In the genomic region with DNA sequence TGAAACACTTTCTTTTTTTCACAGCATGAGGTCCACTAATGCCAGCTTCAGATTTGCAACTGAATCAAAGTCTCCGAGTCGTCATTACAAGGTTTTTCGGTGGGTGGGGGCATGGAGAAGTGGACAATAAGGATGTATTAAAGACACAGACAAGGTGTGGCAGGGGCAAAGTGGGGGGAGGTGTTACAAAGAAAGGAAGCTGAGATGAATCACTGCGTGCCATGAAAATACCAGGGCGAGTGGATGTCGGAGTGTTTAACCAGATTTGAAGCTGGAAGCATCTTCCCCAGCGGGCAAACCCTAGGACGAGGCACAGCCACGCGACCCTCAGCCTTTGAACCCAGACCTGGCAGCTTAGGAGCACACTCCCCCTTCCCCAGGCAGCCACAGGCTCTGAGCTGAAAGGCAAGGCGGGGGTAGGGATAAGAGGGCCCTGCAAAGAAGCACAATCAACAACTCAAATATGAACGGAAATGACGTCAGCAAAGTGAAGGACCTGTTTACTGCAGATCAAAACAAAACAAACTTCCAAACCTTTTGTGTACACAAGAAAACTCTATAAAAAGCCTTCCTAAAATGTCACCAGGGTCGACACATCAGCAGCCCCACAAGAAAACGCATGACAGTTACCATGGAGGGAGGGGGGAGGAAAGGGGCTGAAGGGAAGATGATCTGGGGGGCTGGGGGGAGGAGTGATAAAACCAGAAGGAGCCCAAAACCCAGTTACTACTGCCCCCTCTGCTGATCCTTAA, we compare ENCODE assay signal across 9 cellular contexts. TPM values are rescaled to one million over a fixed set of nuclear protein-coding genes. Genes with fewer than 3 reads are reported as not detected.
DNase-seq lines count a peak whose midpoint lies in the region; ATAC-seq, FAIRE-seq and TF ChIP-seq lines count a peak whose summit lies in the region.
"Had no signal": no experiment of that assay in that cellular context is flagged by ENCODE, and none has a peak within 500 bp of the region (broad histone marks: within the 10 kb centered on the region; RNA-seq: fewer than 3 reads in every experiment).

No MANE protein-coding gene starts in this region.

- TF ChIP-seq EP300 in HepG2 (IDR thresholded peaks at IDR 0.05; ENCODE audit: low read depth in 2 of 2, low read length in 2 of 2) (peak in 1 of 2 experiments; percentile 72; a peak in 1 of 4 replicates), HepG2 (CRISPR knock-in tag; IDR thresholded peaks at IDR 0.05; ENCODE audit: borderline replicate concordance) (peak; percentile 60; the same call in 1 of the 2 replicates)

- intact Hi-C loops in HepG2 (cut with micrococcal nuclease; ENCODE audit: unreplicated experiment): no loop called here

- POLR2A ChIA-PET in HepG2 (lab: Yijun Ruan, JAX): interaction anchor here (1.1 to 4.5 kb wide), 8 partner anchors 8 to 176 kb away, joined by 3 to 23 read pairs (median 4); no protein-coding TSS in a partner anchor

- peak overlapping the region; percentile 50 for H3K9ac ChIP-seq in HepG2 (ENCODE audit: insufficient read depth, low read depth, low read length)

- H2AFZ ChIP-seq in HepG2 (ENCODE audit: low read length): no peak overlapping the region

- H3K79me2 ChIP-seq in HepG2 (ENCODE audit: insufficient read depth, low read length): peaks cover 87% of the 10 kb centered on the region

- no peak overlapping the region for H3K4me3 Mint-ChIP-seq in T-helper 1 cell treated with Interleukin-12 subunit alpha and Interleukin-12 subunit beta and Interleukin-4 antibody, amounts not matched to agents 30 μg/mL and 1 μg/mL, for 36 hours
- H3K4me3 Mint-ChIP-seq in activated naive CD4-positive, alpha-beta T cell treated with anti-CD3 and anti-CD28 coated beads, Interleukin-2, amount 10 ng/mL, durations not matched to agents 7 days and 5 days: no peak overlapping the region
- H3K4me3 Mint-ChIP-seq: B cell had no signal

- TF ChIP-seq POLR2A in HepG2 (IDR thresholded peaks at IDR 0.05; ENCODE audit: insufficient read depth in 1 of 2, low read depth in 2 of 2, low read length in 2 of 2): peak in 1 of 2 experiments; percentile 63; a peak in 1 of 4 replicates

- in situ Hi-C loops in HepG2 (cut with HindIII; ENCODE audit: extremely low pct_ligation_motif_present, low pct_unique_long_range_greater_than_20kb): no loop called here

- peaks cover 2% of the 10 kb centered on the region for H3K36me3 Mint-ChIP-seq in T-helper 1 cell treated with Interleukin-12 subunit alpha and Interleukin-12 subunit beta and Interleukin-4 antibody, amounts not matched to agents 30 μg/mL and 1 μg/mL, for 36 hours (ENCODE audit: low read depth)
- H3K36me3 Mint-ChIP-seq in activated naive CD4-positive, alpha-beta T cell treated with anti-CD3 and anti-CD28 coated beads, Interleukin-2, amount 10 ng/mL, durations not matched to agents 7 days and 5 days: peaks cover 4% of the 10 kb centered on the region

- TF ChIP-seq RAD21 in HepG2 (CRISPR knock-in tag; IDR thresholded peaks at IDR 0.05): no peak

- H3K9me3 Mint-ChIP-seq in T-helper 1 cell treated with Interleukin-12 subunit alpha and Interleukin-12 subunit beta and Interleukin-4 antibody, amounts not matched to agents 30 μg/mL and 1 μg/mL, for 36 hours: no peaks in the 10 kb centered on the region
- no peaks in the 10 kb centered on the region for H3K9me3 Mint-ChIP-seq in activated naive CD4-positive, alpha-beta T cell treated with anti-CD3 and anti-CD28 coated beads, Interleukin-2, amount 10 ng/mL, durations not matched to agents 7 days and 5 days

- H3K4me1 Mint-ChIP-seq in T-helper 1 cell treated with Interleukin-12 subunit alpha and Interleukin-12 subunit beta and Interleukin-4 antibody, amounts not matched to agents 30 μg/mL and 1 μg/mL, for 36 hours (ENCODE audit: low read depth): peaks cover 7% of the 10 kb centered on the region
- peaks cover 31% of the 10 kb centered on the region for H3K4me1 Mint-ChIP-seq in activated naive CD4-positive, alpha-beta T cell treated with anti-CD3 and anti-CD28 coated beads, Interleukin-2, amount 10 ng/mL, durations not matched to agents 7 days and 5 days

- FAIRE-seq in HepG2 (lab: Jason Lieb, UNC) (peak; percentile 15), urothelium cell line (lab: Jason Lieb, UNC) (peak; percentile 9)

- CTCF ChIA-PET in HepG2 (lab: Yijun Ruan, JAX; ENCODE audit: low intra/inter-chr PET ratio, low total read pairs): no interaction called here
- CTCF ChIA-PET in activated naive CD4-positive, alpha-beta T cell treated with anti-CD3 and anti-CD28 coated beads, Interleukin-2, amount 10 ng/mL, durations not matched to agents 7 days and 5 days (lab: Charles Lee): interaction anchor here (1.1 kb wide), 1 partner anchor 224 kb away, joined by 3 read pairs; no protein-coding TSS in a partner anchor

- H3K4me1 ChIP-seq in HepG2 (ENCODE audit: insufficient read depth, low read length): peaks cover 70% of the 10 kb centered on the region

- no peaks in the 10 kb centered on the region for H4K20me1 ChIP-seq in HepG2 (ENCODE audit: insufficient read depth, low read length)

- no peak for TF ChIP-seq CTCF in HepG2 (CRISPR knock-in tag; IDR thresholded peaks at IDR 0.05)

- H3K27me3 Mint-ChIP-seq in T-helper 1 cell treated with Interleukin-12 subunit alpha and Interleukin-12 subunit beta and Interleukin-4 antibody, amounts not matched to agents 30 μg/mL and 1 μg/mL, for 36 hours (ENCODE audit: low read depth): no peaks in the 10 kb centered on the region
- H3K27me3 Mint-ChIP-seq in activated naive CD4-positive, alpha-beta T cell treated with anti-CD3 and anti-CD28 coated beads, Interleukin-2, amount 10 ng/mL, durations not matched to agents 7 days and 5 days: peaks cover 1% of the 10 kb centered on the region

- peak overlapping the region; percentile 37 for H3K27ac Mint-ChIP-seq in T-helper 1 cell treated with Interleukin-12 subunit alpha and Interleukin-12 subunit beta and Interleukin-4 antibody, amounts not matched to agents 30 μg/mL and 1 μg/mL, for 36 hours
- H3K27ac Mint-ChIP-seq in activated naive CD4-positive, alpha-beta T cell treated with anti-CD3 and anti-CD28 coated beads, Interleukin-2, amount 10 ng/mL, durations not matched to agents 7 days and 5 days: no peak overlapping the region
- H3K27ac Mint-ChIP-seq: B cell had no signal

- DNase-seq in T-helper 1 cell (no peak), amniotic epithelial cell (ENCODE audit: low read depth) (peak; percentile 77), HepG2 (ENCODE audit: low spot score) (peak; percentile 75), urothelium cell line (ENCODE audit: low spot score) (peak; percentile 74), D341Med (ENCODE audit: low spot score) (no peak)
- no peak for DNase-seq in activated naive CD4-positive, alpha-beta T cell treated with anti-CD3 and anti-CD28 coated beads, Interleukin-2, amount 10 ng/mL, durations not matched to agents 7 days and 5 days
- no peak for DNase-seq in stimulated activated naive CD4-positive, alpha-beta T cell (lab: John Stamatoyannopoulos, UW)

- BruUV-seq in HepG2 (replicated peaks; lab: Mats Ljungman, UMichigan): no TSS peak

- WGBS in HepG2 (ENCODE audit: low lambda C conversion rate): 21% methylated on average over 15 of the region's 15 CpGs

- peak overlapping the region; percentile 19 to 91 (median 77) for H3K4me3 ChIP-seq in HepG2 (replicated peaks in 1 of 3; ENCODE audit: insufficient read depth in 1 of 3, low read depth in 2 of 3, low read length in 3 of 3)

- no peaks in the 10 kb centered on the region for H3K36me3 ChIP-seq in HepG2 (replicated peaks in 1 of 2; ENCODE audit: control insufficient read depth in 1 of 2, insufficient read depth in 2 of 2, low read length in 2 of 2)

- ATAC-seq in HepG2: peak; percentile 11; the same call in 1 of the 3 replicates

- peak overlapping the region; percentile 82 for H3K27ac ChIP-seq in HepG2 (ENCODE audit: extremely low read length, insufficient read depth, low read length)

- H3K27me3 ChIP-seq in HepG2 (ENCODE audit: control insufficient read depth in 1 of 2, insufficient read depth in 2 of 2, low read length in 2 of 2): no peaks in the 10 kb centered on the region; a peak in 2 of 5 replicates

- no peaks in the 10 kb centered on the region for H3K9me3 ChIP-seq in HepG2 (ENCODE audit: low read length)

- peak overlapping the region; percentile 98 for H3K4me2 ChIP-seq in HepG2 (ENCODE audit: low read depth, low read length)

TF ChIP-seq in HepG2, 621 proteins besides CTCF, POLR2A, EP300 and RAD21 (continues in another document):
- no peak for TF ChIP-seq ZKSCAN5 (CRISPR knock-in tag; IDR thresholded peaks at IDR 0.05)
- TF ChIP-seq ZNF33B (CRISPR knock-in tag; IDR thresholded peaks at IDR 0.05): no peak

RNA-seq across cellular contexts. Expression of a gene that starts 5.6 kb away (rescaled TPM):
- total RNA-seq in HepG2 (2016; rRNA removed; fragmentation: Illumina TruSeq; extraction: Trizol): 6.0 and 12.3 TPM in 2 replicates
- total RNA-seq in HepG2 (2016; cell fraction: cytosol; rRNA removed; fragmentation: Illumina TruSeq; extraction: Trizol; ENCODE audit: low read depth): 1.8 and 1.9 TPM in 2 replicates
- total RNA-seq in HepG2 (2016; cell fraction: insoluble cytoplasmic fraction; rRNA removed; fragmentation: Illumina TruSeq; extraction: Trizol): 5.6 and 10.6 TPM in 2 replicates
- 5.0 and 5.6 TPM in 2 replicates for total RNA-seq in HepG2 (2016; cell fraction: membrane; rRNA removed; fragmentation: Illumina TruSeq; extraction: Trizol)
- 15.3 and 19.7 TPM in 2 replicates for total RNA-seq in HepG2 (2016; cell fraction: nucleus; rRNA removed; fragmentation: Illumina TruSeq; extraction: Trizol)
- polyA plus RNA-seq in HepG2 (2011; rRNA removed): 5.0 and 5.3 TPM in 2 replicates
- polyA plus RNA-seq in HepG2 (2011; cell fraction: cytosol; rRNA removed): 3.5 and 4.2 TPM in 2 replicates
- polyA plus RNA-seq in HepG2 (2011; cell fraction: nucleus; rRNA removed): 10.2 and 11.2 TPM in 2 replicates
- 12.6 and 14.4 TPM in 2 replicates for polyA plus RNA-seq in HepG2 (2012)
- 0.31 and 0.36 TPM in 2 replicates for polyA plus RNA-seq in HepG2 (2016; cell fraction: cytosol; fragmentation: Illumina TruSeq; extraction: Trizol; ENCODE audit: low read depth)
- 8.6 and 11.4 TPM in 2 replicates for polyA plus RNA-seq in HepG2 (2016; cell fraction: insoluble cytoplasmic fraction; fragmentation: Illumina TruSeq; extraction: Trizol; ENCODE audit: low read depth)
- polyA plus RNA-seq in HepG2 (2016; cell fraction: membrane; fragmentation: Illumina TruSeq; extraction: Trizol; ENCODE audit: low read depth): 1.0 and 1.4 TPM in 2 replicates
- 16.2 and 17.6 TPM in 2 replicates for polyA plus RNA-seq in HepG2 (2016; cell fraction: nucleus; fragmentation: Illumina TruSeq; extraction: Trizol; ENCODE audit: insufficient read depth, low read depth)
- polyA minus RNA-seq in HepG2 (2011; rRNA and poly(A)+ RNA removed; ENCODE audit: low replicate concordance): 12.7 and 18.2 TPM in 2 replicates
- 16.9 and 20.7 TPM in 2 replicates for polyA minus RNA-seq in HepG2 (2011; cell fraction: cytosol; rRNA and poly(A)+ RNA removed)
- polyA minus RNA-seq in HepG2 (2011; cell fraction: nucleus; rRNA and poly(A)+ RNA removed): 23.9 and 27.2 TPM in 2 replicates

Comparison
In these comparisons a context has a peak if more than half of its experiments do, and no peak if none do; other contexts are left out.
1. DNase-seq: peak in amniotic epithelial cell (single experiment), HepG2 (single experiment) and urothelium cell line (single experiment); none in T-helper 1 cell (0 of 5), activated naive CD4-positive, alpha-beta T cell treated with anti-CD3 and anti-CD28 coated beads, Interleukin-2, amount 10 ng/mL, durations not matched to agents 7 days and 5 days (single experiment), stimulated activated naive CD4-positive, alpha-beta T cell (0 of 6) and D341Med (single experiment).